Comparison of ENCODE assay signal across 14 cellular contexts in genomic region chr1:151238467-151238739, GRCh38. TPM values are rescaled to one million over a fixed set of nuclear protein-coding genes. Genes with fewer than 3 reads are reported as not detected.
DNase-seq lines count a peak whose midpoint lies in the region; ATAC-seq, FAIRE-seq and TF ChIP-seq lines count a peak whose summit lies in the region.
"Had no signal": no experiment of that assay in that cellular context is flagged by ENCODE, and none has a peak within 500 bp of the region (broad histone marks: within the 10 kb centered on the region; RNA-seq: fewer than 3 reads in every experiment).

No MANE protein-coding gene starts in this region.

- H3K27me3 ChIP-seq in bronchial epithelial cell (ENCODE audit: control insufficient read depth, insufficient read depth, low read length) (no peaks in the 10 kb centered on the region), muscle layer of duodenum (ENCODE audit: low read depth, low read length) (no peaks in the 10 kb centered on the region), left ventricle myocardium inferior (ENCODE audit: low read depth) (no peaks in the 10 kb centered on the region), testis (no peaks in the 10 kb centered on the region)
- H3K27me3 ChIP-seq: body of pancreas, heart left ventricle, SJCRH30 had no signal

- WGBS in testis, 2 donors: 26 to 45% methylated on average over 1 of the region's 1 CpG

- peak; percentile 60 for DNase-seq in AG09309 (ENCODE audit: low read depth)
- peak; percentile 49 for DNase-seq in NCI-H2171 (lab: John Stamatoyannopoulos, UW)
- peak; percentile 47 for DNase-seq in bronchial epithelial cell (ENCODE audit: low read depth)
- DNase-seq in left ventricle myocardium inferior: no peak
- DNase-seq in testis: no peak
- no peak for DNase-seq in stimulated activated CD4-positive, alpha-beta T cell treated with anti-CD3 and anti-CD28 coated beads, Interleukin-2, amount 100 ng/mL, for 24 hours
- DNase-seq: activated CD8-positive, alpha-beta memory T cell treated with anti-CD3 and anti-CD28 coated beads for 24 hours; body of pancreas; heart left ventricle; NCI-H187 had no signal

- no peak for FAIRE-seq in bronchial epithelial cell (lab: Jason Lieb, UNC)

- no peak for ATAC-seq in GM21447 (IDR thresholded peaks at IDR 0.05; ENCODE audit: unreplicated experiment)
- ATAC-seq: body of pancreas had no signal

- H3K4me3 ChIP-seq in AG09309 (ENCODE audit: control insufficient read depth, low read depth, low read length) (no peak overlapping the region), bronchial epithelial cell (ENCODE audit: low read depth, low read length) (no peak overlapping the region), muscle layer of duodenum (ENCODE audit: low read depth in 1 of 2, low read length in 2 of 2) (no peak overlapping the region), left ventricle myocardium inferior (no peak overlapping the region), testis (no peak overlapping the region)
- H3K4me3 ChIP-seq: body of pancreas, HAP-1, heart left ventricle, SJCRH30 had no signal

- peaks cover 49% of the 10 kb centered on the region for H3K36me3 ChIP-seq in bronchial epithelial cell (ENCODE audit: control insufficient read depth, insufficient read depth, low read length)
- H3K36me3 ChIP-seq in muscle layer of duodenum (ENCODE audit: control insufficient read depth in 1 of 2, insufficient read depth in 2 of 2, low read length in 2 of 2): peaks cover 81 to 88% of the 10 kb centered on the region in 2 donors
- H3K36me3 ChIP-seq in left ventricle myocardium inferior: peaks cover 100% of the 10 kb centered on the region
- no peaks in the 10 kb centered on the region for H3K36me3 ChIP-seq in testis (ENCODE audit: low read depth, missing control alignments)

- H3K4me1 ChIP-seq in muscle layer of duodenum (ENCODE audit: control insufficient read depth in 1 of 2, insufficient read depth in 2 of 2, low read length in 2 of 2): peaks cover 0 to 19% of the 10 kb centered on the region in 2 donors
- no peaks in the 10 kb centered on the region for H3K4me1 ChIP-seq in left ventricle myocardium inferior
- no peaks in the 10 kb centered on the region for H3K4me1 ChIP-seq in testis
- H3K4me1 ChIP-seq: body of pancreas had no signal

- intact Hi-C loops in left ventricle myocardium inferior (cut with micrococcal nuclease): no loop called here
- intact Hi-C loops in testis (cut with DNase I; ENCODE audit: low total_unique reads): no loop called here

- TF ChIP-seq CTCF in AG09309 (IDR thresholded peaks at IDR 0.05; ENCODE audit: control insufficient read depth, insufficient read depth, low read depth, low read length, missing control alignments) (no peak), bronchial epithelial cell (IDR thresholded peaks at IDR 0.05; ENCODE audit: insufficient read depth, low read length, severe bottlenecking) (no peak), left ventricle myocardium inferior (IDR thresholded peaks at IDR 0.05; ENCODE audit: borderline replicate concordance) (no peak), testis (IDR thresholded peaks at IDR 0.05) (no peak)

- H3K9me3 ChIP-seq in muscle layer of duodenum (ENCODE audit: control insufficient read depth in 1 of 2, low read length in 2 of 2) (no peaks in the 10 kb centered on the region), left ventricle myocardium inferior (replicated peaks) (no peaks in the 10 kb centered on the region), testis (no peaks in the 10 kb centered on the region)
- H3K9me3 ChIP-seq: body of pancreas, HAP-1, heart left ventricle, SJCRH30 had no signal

- H3K27ac ChIP-seq in muscle layer of duodenum (ENCODE audit: low read length): peak overlapping the region; percentile 11
- H3K27ac ChIP-seq in left ventricle myocardium inferior (replicated peaks): no peak overlapping the region
- peak overlapping the region in 1 of 2 donors; percentile 29 for H3K27ac ChIP-seq in testis
- H3K27ac ChIP-seq: body of pancreas, SJCRH30 had no signal

- no peak for TF ChIP-seq POLR2A in testis (IDR thresholded peaks at IDR 0.05)

RNA-seq across cellular contexts. Expression of gene PSMD4, which starts 16.1 kb away (rescaled TPM):
- total RNA-seq in bronchial epithelial cell: 259 and 280 TPM in 2 replicates
- total RNA-seq in left ventricle myocardium inferior: 142 TPM
- total RNA-seq in testis: 100 to 1,000 TPM; 164 to 196 TPM
- polyA plus RNA-seq in testis (ENCODE audit: insufficient read depth, low read depth, low replicate concordance): 333 TPM

RNA-seq across cellular contexts. Expression of gene PIP5K1A, which starts 40.1 kb away (rescaled TPM):
- total RNA-seq in bronchial epithelial cell: 40.2 and 44.0 TPM in 2 replicates
- total RNA-seq in left ventricle myocardium inferior: 28.5 TPM
- 100 to 1,000 TPM; 168 to 234 TPM for total RNA-seq in testis
- polyA plus RNA-seq in testis (ENCODE audit: insufficient read depth, low read depth, low replicate concordance): 94.1 TPM

RNA-seq across cellular contexts. Expression of gene ZNF687, which starts 43.7 kb away (rescaled TPM):
- 9.0 and 12.8 TPM in 2 replicates for total RNA-seq in bronchial epithelial cell
- total RNA-seq in left ventricle myocardium inferior: 11.2 TPM
- 10 to 100 TPM; 39.9 to 58.2 TPM for total RNA-seq in testis
- 38.4 TPM for polyA plus RNA-seq in testis (ENCODE audit: insufficient read depth, low read depth, low replicate concordance)

RNA-seq across cellular contexts. Expression of gene VPS72, which starts 48.4 kb away (rescaled TPM):
- total RNA-seq in bronchial epithelial cell (64.2 and 69.4 TPM in 2 replicates), left ventricle myocardium inferior (40.5 TPM), testis (10 to 100 TPM; 31.9 to 42.7 TPM)
- 57.9 TPM for polyA plus RNA-seq in testis (ENCODE audit: insufficient read depth, low read depth, low replicate concordance)

Comparison
In these comparisons a context has a peak if more than half of its experiments do, and no peak if none do; other contexts are left out.
1. DNase-seq: peak in AG09309 (single experiment), NCI-H2171 (single experiment) and bronchial epithelial cell (single experiment); none in left ventricle myocardium inferior (single experiment), testis (single experiment) and stimulated activated CD4-positive, alpha-beta T cell treated with anti-CD3 and anti-CD28 coated beads, Interleukin-2, amount 100 ng/mL, for 24 hours (0 of 2).